ENCODE assay signal across 16 cellular contexts in genomic region chr10:73517166-73517888, GRCh38. TPM values are rescaled to one million over a fixed set of nuclear protein-coding genes. Genes with fewer than 3 reads are reported as not detected.
DNase-seq lines count a peak whose midpoint lies in the region; ATAC-seq and TF ChIP-seq lines count a peak whose summit lies in the region.
"Had no signal": no experiment of that assay in that cellular context is flagged by ENCODE, and none has a peak within 500 bp of the region (broad histone marks: within the 10 kb centered on the region; RNA-seq: fewer than 3 reads in every experiment).

No MANE protein-coding gene starts in this region.

- H3K27me3 Mint-ChIP-seq in natural killer cell treated with Interleukin-12 subunit alpha and Interleukin-12 subunit beta and Interleukin-15 and Interleukin-18, amount 100 ng/mL, for 72 hours: no peaks in the 10 kb centered on the region
- H3K27me3 Mint-ChIP-seq: activated CD4-positive, alpha-beta memory T cell treated with anti-CD3 and anti-CD28 coated beads for 36 hours had no signal

- H3K4me3 ChIP-seq in osteoblast (ENCODE audit: insufficient read depth, low read length): no peak overlapping the region
- H3K4me3 ChIP-seq in neuronal stem cell (ENCODE audit: low read length in 2 of 2): no peak overlapping the region
- H3K4me3 ChIP-seq: PC-9 had no signal

- H3K27ac Mint-ChIP-seq in natural killer cell treated with Interleukin-12 subunit alpha and Interleukin-12 subunit beta and Interleukin-15 and Interleukin-18, amount 100 ng/mL, for 72 hours: no peak overlapping the region
- H3K27ac Mint-ChIP-seq: activated CD4-positive, alpha-beta memory T cell treated with anti-CD3 and anti-CD28 coated beads for 36 hours had no signal

- no peak overlapping the region for H2BK120ac ChIP-seq in neuronal stem cell (ENCODE audit: low read depth, low read length)

- H2BK5ac ChIP-seq in neuronal stem cell (ENCODE audit: low read length): no peak overlapping the region

- no peak overlapping the region for H3K4me2 ChIP-seq in osteoblast (ENCODE audit: insufficient read depth, low read length)
- H3K4me2 ChIP-seq in neuronal stem cell (ENCODE audit: insufficient read depth, low read length, poor library complexity, severe bottlenecking): no peak overlapping the region
- H3K4me2 ChIP-seq: PC-9 had no signal

- H4K91ac ChIP-seq in neuronal stem cell (ENCODE audit: low read depth, low read length, poor library complexity): no peak overlapping the region

- no peak overlapping the region for H3K4ac ChIP-seq in neuronal stem cell (ENCODE audit: low read length)

- H3K36me3 Mint-ChIP-seq in natural killer cell treated with Interleukin-12 subunit alpha and Interleukin-12 subunit beta and Interleukin-15 and Interleukin-18, amount 100 ng/mL, for 72 hours: no peaks in the 10 kb centered on the region
- H3K36me3 Mint-ChIP-seq: activated CD4-positive, alpha-beta memory T cell treated with anti-CD3 and anti-CD28 coated beads for 36 hours had no signal

- DNase-seq in GF-D8 (lab: John Stamatoyannopoulos, UW): peak; percentile 15
- peak; percentile 41 for DNase-seq in RWPE1 (ENCODE audit: low spot score)
- DNase-seq in osteoblast (ENCODE audit: insufficient read length, low spot score, missing footprints): peak; percentile 82
- no peak for DNase-seq in natural killer cell treated with Interleukin-12 subunit alpha and Interleukin-12 subunit beta and Interleukin-15 and Interleukin-18, amount 100 ng/mL, for 72 hours (ENCODE audit: low spot score)
- DNase-seq in neuronal stem cell (ENCODE audit: low spot score): no peak
- DNase-seq: activated CD4-positive, alpha-beta memory T cell treated with anti-CD3 and anti-CD28 coated beads for 36 hours; BE2C; midbrain; MV-4-11; NCI-H2081; NCI-H526 treated with DMSO at 0.1 percent for 48 hours; occipital lobe had no signal

- no peak overlapping the region for H3K4me3 Mint-ChIP-seq in natural killer cell treated with Interleukin-12 subunit alpha and Interleukin-12 subunit beta and Interleukin-15 and Interleukin-18, amount 100 ng/mL, for 72 hours
- H3K4me3 Mint-ChIP-seq: activated CD4-positive, alpha-beta memory T cell treated with anti-CD3 and anti-CD28 coated beads for 36 hours had no signal

- H3K36me3 ChIP-seq in osteoblast (ENCODE audit: insufficient read depth, low read length) (no peaks in the 10 kb centered on the region), neuronal stem cell (replicated peaks in 1 of 2; ENCODE audit: control insufficient read depth in 2 of 2, insufficient read depth in 2 of 2, low read length in 2 of 2) (peaks cover 52 to 95% of the 10 kb centered on the region in 2 donors)

- H2BK15ac ChIP-seq in neuronal stem cell (ENCODE audit: low read length): no peak overlapping the region

- no peak overlapping the region for H3K18ac ChIP-seq in neuronal stem cell (ENCODE audit: low read length)

- no peaks in the 10 kb centered on the region for H3K79me2 ChIP-seq in osteoblast (ENCODE audit: insufficient read depth, low read length)

- H3K9me3 Mint-ChIP-seq in natural killer cell treated with Interleukin-12 subunit alpha and Interleukin-12 subunit beta and Interleukin-15 and Interleukin-18, amount 100 ng/mL, for 72 hours: no peaks in the 10 kb centered on the region
- H3K9me3 Mint-ChIP-seq: activated CD4-positive, alpha-beta memory T cell treated with anti-CD3 and anti-CD28 coated beads for 36 hours had no signal

- H2AFZ ChIP-seq in osteoblast (ENCODE audit: low read length) (no peak overlapping the region), neuronal stem cell (ENCODE audit: low read length) (no peak overlapping the region)
- H2AFZ ChIP-seq: PC-9 had no signal

- no peak overlapping the region for H3K9ac ChIP-seq in neuronal stem cell (ENCODE audit: low read depth, low read length, poor library complexity)

- H3K79me1 ChIP-seq in neuronal stem cell (ENCODE audit: low read depth, low read length): no peaks in the 10 kb centered on the region

- no peaks in the 10 kb centered on the region for H4K20me1 ChIP-seq in osteoblast (ENCODE audit: insufficient read depth, low read length)

- no peak overlapping the region for H4K8ac ChIP-seq in neuronal stem cell (ENCODE audit: low read depth, low read length)

- no peak overlapping the region for H2AK5ac ChIP-seq in neuronal stem cell (ENCODE audit: low read depth, low read length)

- no peaks in the 10 kb centered on the region for H3K4me1 Mint-ChIP-seq in natural killer cell treated with Interleukin-12 subunit alpha and Interleukin-12 subunit beta and Interleukin-15 and Interleukin-18, amount 100 ng/mL, for 72 hours (ENCODE audit: low read depth in 2 of 2)

- no peak overlapping the region for H3K23ac ChIP-seq in neuronal stem cell (ENCODE audit: low read depth, low read length, poor library complexity)

- H3K27ac ChIP-seq in RWPE1 (no peak overlapping the region), osteoblast (ENCODE audit: low read depth, low read length) (no peak overlapping the region), neuronal stem cell (replicated peaks; ENCODE audit: low read length) (no peak overlapping the region)
- H3K27ac ChIP-seq: PC-9 had no signal

- CTCF ChIA-PET in RWPE1 (lab: Yijun Ruan, JAX): interaction anchor here (0.6 kb wide), 2 partner anchors 57 to 102 kb away, joined by 3 read pairs; no protein-coding TSS in a partner anchor

- POLR2A ChIA-PET in RWPE1 (lab: Yijun Ruan, JAX; ENCODE audit: low non-redundant PET): no interaction called here

- TF ChIP-seq CTCF in RWPE1 (conservative IDR thresholded peaks at IDR 0.05; ENCODE audit: low read depth) (no peak), osteoblast (IDR thresholded peaks at IDR 0.05; ENCODE audit: extremely low read depth, low read depth, low read length) (no peak)

- H3K14ac ChIP-seq in neuronal stem cell (ENCODE audit: low read length): no peak overlapping the region

- no peak overlapping the region for H2BK12ac ChIP-seq in neuronal stem cell (ENCODE audit: low read length)

- H3K4me1 ChIP-seq in osteoblast (ENCODE audit: insufficient read depth, low read length) (peaks cover 4% of the 10 kb centered on the region), neuronal stem cell (ENCODE audit: control insufficient read depth in 2 of 2, insufficient read depth in 1 of 2, low read depth in 1 of 2, low read length in 2 of 2) (no peaks in the 10 kb centered on the region)
- H3K4me1 ChIP-seq: BE2C had no signal

- H3K27me3 ChIP-seq in osteoblast (ENCODE audit: insufficient read depth, low read length): no peaks in the 10 kb centered on the region
- H3K27me3 ChIP-seq in neuronal stem cell (ENCODE audit: control insufficient read depth in 3 of 3, insufficient read depth in 3 of 3, low read depth in 1 of 3, low read length in 3 of 3): no peaks in the 10 kb centered on the region
- H3K27me3 ChIP-seq: BE2C had no signal

- H3K9me3 ChIP-seq in osteoblast (ENCODE audit: low read depth, low read length) (no peaks in the 10 kb centered on the region), neuronal stem cell (replicated peaks in 1 of 2; ENCODE audit: control insufficient read depth in 2 of 2, insufficient read depth in 1 of 2, low read depth in 1 of 2, low read length in 2 of 2) (no peaks in the 10 kb centered on the region)
- H3K9me3 ChIP-seq: BE2C had no signal

- peak; percentile 39 for ATAC-seq in esophagus mucosa
- ATAC-seq in GM21390 (IDR thresholded peaks at IDR 0.05; ENCODE audit: unreplicated experiment): no peak
- no peak for ATAC-seq in natural killer cell treated with Interleukin-12 subunit alpha and Interleukin-12 subunit beta and Interleukin-15 and Interleukin-18, amount 100 ng/mL, for 72 hours
- ATAC-seq in activated CD4-positive, CD25-positive, alpha-beta regulatory T cell treated with anti-CD3 and anti-CD28 coated beads, Interleukin-2, amount 50 U/mL, for 24 hours: no peak

- WGBS in neuronal stem cell (ENCODE audit: extremely low coverage in 2 of 2, insufficient read length in 2 of 2, insufficient replicate concordance in 1 of 2), 2 donors: no CpG with 5 or more reads among the region's 4 CpGs

RNA-seq across cellular contexts. Expression of gene PPP3CB, which starts 21.5 kb away (rescaled TPM):
- total RNA-seq in esophagus mucosa: 19.2 TPM
- 34.7 and 40.1 TPM in 2 replicates for total RNA-seq in osteoblast
- 10 to 100 TPM; 47.7 to 51.0 TPM for total RNA-seq in natural killer cell treated with Interleukin-12 subunit alpha and Interleukin-12 subunit beta and Interleukin-15 and Interleukin-18, amount 100 ng/mL, for 72 hours
- 31.0 TPM for polyA plus RNA-seq in neuronal stem cell (2013, experiment 1 of 2)
- polyA plus RNA-seq in neuronal stem cell (2013, experiment 2 of 2): 30.9 TPM

Comparison
In these comparisons a context has a peak if more than half of its experiments do, and no peak if none do; other contexts are left out.
1. DNase-seq: peak in GF-D8 (single experiment), RWPE1 (single experiment) and osteoblast (single experiment); none in natural killer cell treated with Interleukin-12 subunit alpha and Interleukin-12 subunit beta and Interleukin-15 and Interleukin-18, amount 100 ng/mL, for 72 hours (single experiment) and neuronal stem cell (single experiment).